ENCODE assay signal across 9 cellular contexts in the genomic region with DNA sequence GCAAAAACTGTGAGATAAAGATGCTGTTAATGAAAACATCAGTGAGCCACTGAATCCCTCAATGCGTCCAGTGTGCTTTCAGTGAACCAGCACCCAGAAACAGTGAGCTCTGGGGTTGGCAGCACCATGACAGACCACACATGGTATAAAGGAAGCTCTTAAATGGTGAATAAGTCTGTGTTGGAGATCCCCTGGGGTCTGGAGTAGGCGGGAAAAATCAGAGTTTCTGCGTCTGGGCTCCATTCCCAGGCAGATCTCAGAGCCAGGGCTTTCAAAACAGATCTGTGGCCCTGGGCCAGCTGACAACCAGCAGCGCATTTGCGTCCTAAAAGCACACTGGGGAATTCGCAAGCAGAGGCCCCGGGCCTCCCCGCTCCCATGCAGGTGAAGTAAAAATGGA.
DNase-seq lines count a peak whose midpoint lies in the region; ATAC-seq and TF ChIP-seq lines count a peak whose summit lies in the region.
"Had no signal": no experiment of that assay in that cellular context is flagged by ENCODE, and none has a peak within 500 bp of the region (broad histone marks: within the 10 kb centered on the region; RNA-seq: fewer than 3 reads in every experiment).

No MANE protein-coding gene starts in this region.

- TF ChIP-seq CTCF in fibroblast of villous mesenchyme (IDR thresholded peaks at IDR 0.05; ENCODE audit: insufficient read depth, low read depth, low read length) (no peak), osteoblast (IDR thresholded peaks at IDR 0.05; ENCODE audit: extremely low read depth, low read depth, low read length) (no peak)

- ATAC-seq in HG03108 (IDR thresholded peaks at IDR 0.05; ENCODE audit: unreplicated experiment), result no peak
- ATAC-seq in HG03342 (IDR thresholded peaks at IDR 0.05; ENCODE audit: unreplicated experiment), result no peak
- ATAC-seq: activated CD8-positive, alpha-beta T cell treated with anti-CD3 and anti-CD28 coated beads for 36 hours had no signal

- DNase-seq in NCI-H345 treated with DMSO at 0.1 percent for 48 hours (lab: John Stamatoyannopoulos, UW; ENCODE audit: unreplicated experiment) (peak; percentile 14), fibroblast of villous mesenchyme (ENCODE audit: low read depth) (peak; percentile 54), osteoblast (ENCODE audit: insufficient read length, low spot score, missing footprints) (peak; percentile 88), iPS-NIHi11 (ENCODE audit: low spot score) (no peak), GOT3 (lab: John Stamatoyannopoulos, UW) (no peak)
- DNase-seq: activated CD8-positive, alpha-beta T cell treated with anti-CD3 and anti-CD28 coated beads for 36 hours had no signal

- no peaks in the 10 kb centered on the region for H3K9me3 ChIP-seq in BLaER1
- no peaks in the 10 kb centered on the region for H3K9me3 ChIP-seq in osteoblast (ENCODE audit: low read depth, low read length)

- H3K27me3 ChIP-seq in BLaER1, result no peaks in the 10 kb centered on the region
- H3K27me3 ChIP-seq in osteoblast (ENCODE audit: insufficient read depth, low read length), result peaks cover 6% of the 10 kb centered on the region

- H2AFZ ChIP-seq in osteoblast (ENCODE audit: low read length), result no peak overlapping the region

- peak overlapping the region; percentile 13; the same call in 1 of the 2 replicates for H3K4me2 ChIP-seq in BLaER1
- H3K4me2 ChIP-seq in osteoblast (ENCODE audit: insufficient read depth, low read length), result peak overlapping the region; percentile 1

- H3K4me1 ChIP-seq in BLaER1, result peaks cover 30% of the 10 kb centered on the region; the same call in 1 of the 2 replicates
- H3K4me1 ChIP-seq in osteoblast (ENCODE audit: insufficient read depth, low read length), result peaks cover 7% of the 10 kb centered on the region

- H3K4me3 ChIP-seq in BLaER1 (no peak overlapping the region), fibroblast of villous mesenchyme (ENCODE audit: low read depth, low read length) (no peak overlapping the region), osteoblast (ENCODE audit: insufficient read depth, low read length) (no peak overlapping the region)

- H3K36me3 ChIP-seq in BLaER1 (no peaks in the 10 kb centered on the region), osteoblast (ENCODE audit: insufficient read depth, low read length) (no peaks in the 10 kb centered on the region)

- no peaks in the 10 kb centered on the region for H3K79me2 ChIP-seq in osteoblast (ENCODE audit: insufficient read depth, low read length)

- no peak overlapping the region for H3K9ac ChIP-seq in BLaER1

- H3K27ac ChIP-seq in BLaER1, result no peak overlapping the region
- H3K27ac ChIP-seq in osteoblast (ENCODE audit: low read depth, low read length), result no peak overlapping the region

- H4K20me1 ChIP-seq in BLaER1 (no peaks in the 10 kb centered on the region), osteoblast (ENCODE audit: insufficient read depth, low read length) (no peaks in the 10 kb centered on the region)

Comparison
In these comparisons a context has a peak if more than half of its experiments do, and no peak if none do; other contexts are left out.
1. DNase-seq: peak in NCI-H345 treated with DMSO at 0.1 percent for 48 hours (single experiment), fibroblast of villous mesenchyme (single experiment) and osteoblast (single experiment); none in iPS-NIHi11 (single experiment) and GOT3 (single experiment).